8 cellular contexts compared by ENCODE assay signal in genomic region chr17:63439682-63440081, GRCh38. TPM values are rescaled to one million over a fixed set of nuclear protein-coding genes. Genes with fewer than 3 reads are reported as not detected.
DNase-seq lines count a peak whose midpoint lies in the region; TF ChIP-seq lines count a peak whose summit lies in the region.
"Had no signal": no experiment of that assay in that cellular context is flagged by ENCODE, and none has a peak within 500 bp of the region (broad histone marks: within the 10 kb centered on the region; RNA-seq: fewer than 3 reads in every experiment).

No MANE protein-coding gene starts in this region.

- no peak overlapping the region for H3K23ac ChIP-seq in trophoblast cell (ENCODE audit: low read length)

- no peak overlapping the region for H3K18ac ChIP-seq in trophoblast cell (ENCODE audit: low read length)

- WGBS in GM23248 (ENCODE audit: low coverage in 1 of 2, low lambda C conversion rate in 2 of 2, missing lambda C conversion rate in 2 of 2), 2 experiments: 59 to 63% methylated on average over 8 of the region's 8 CpGs
- no CpG with 5 or more reads among the region's 8 CpGs for WGBS in trophoblast cell (ENCODE audit: extremely low coverage, insufficient coverage, insufficient read length)

- H2AK5ac ChIP-seq in trophoblast cell (ENCODE audit: low read length): no peak overlapping the region

- H3K79me2 ChIP-seq in GM23248 (ENCODE audit: insufficient read depth) (no peaks in the 10 kb centered on the region), trophoblast cell (ENCODE audit: control insufficient read depth, insufficient read depth, low read length, poor library complexity) (no peaks in the 10 kb centered on the region)

- H4K91ac ChIP-seq in trophoblast cell (ENCODE audit: low read depth, low read length): no peak overlapping the region

- H3K27me3 ChIP-seq in GM23248 (replicated peaks; ENCODE audit: insufficient read depth) (no peaks in the 10 kb centered on the region), trophoblast cell (ENCODE audit: insufficient read depth, low read length) (no peaks in the 10 kb centered on the region)

- no peak overlapping the region for H2BK12ac ChIP-seq in trophoblast cell (ENCODE audit: low read length)

- H4K8ac ChIP-seq in trophoblast cell (ENCODE audit: low read depth, low read length): no peak overlapping the region

- 0 out of 2 replicates have a peak, but pooled peaks cover 6% of the 10 kb centered on the region for H3F3A ChIP-seq in GM23248 (ENCODE audit: insufficient read depth)

- no peak overlapping the region for H3K4me2 ChIP-seq in GM23248 (ENCODE audit: unreplicated experiment)
- no peak overlapping the region for H3K4me2 ChIP-seq in trophoblast cell (ENCODE audit: low read length)

- no peak overlapping the region for H4K12ac ChIP-seq in trophoblast cell (ENCODE audit: low read depth, low read length)

- no peak overlapping the region for H2BK5ac ChIP-seq in trophoblast cell (ENCODE audit: low read depth, low read length, poor library complexity)

- H3K36me3 ChIP-seq in GM23248 (ENCODE audit: low read depth) (no peaks in the 10 kb centered on the region), trophoblast cell (ENCODE audit: control insufficient read depth in 1 of 2, insufficient read depth in 2 of 2, low read length in 2 of 2) (peaks cover 5 to 8% of the 10 kb centered on the region in 2 experiments)

- peak overlapping the region; percentile 18; the same call in 1 of the 2 replicates for H3K9ac ChIP-seq in GM23248
- H3K9ac ChIP-seq in trophoblast cell (ENCODE audit: low read length): no peak overlapping the region

- H3K27ac ChIP-seq in GM23248 (peak overlapping the region; percentile 34), trophoblast cell (ENCODE audit: low read depth, low read length) (no peak overlapping the region)

- in situ Hi-C loops in GM23248 (cut with MboI): no loop called here

- H3K4me3 ChIP-seq in GM23248: 0 out of 2 replicates have a peak overlapping the region, but pooled peaks have one; percentile 28
- no peak overlapping the region for H3K4me3 ChIP-seq in fibroblast of mammary gland (ENCODE audit: control insufficient read depth, low read depth, low read length)
- no peak overlapping the region for H3K4me3 ChIP-seq in trophoblast cell (ENCODE audit: low read depth, low read length)

- no peak overlapping the region for H2BK120ac ChIP-seq in trophoblast cell (ENCODE audit: insufficient read depth, low read length, poor library complexity)

- no peaks in the 10 kb centered on the region for H3K9me3 ChIP-seq in GM23248 (ENCODE audit: low read depth)
- H3K9me3 ChIP-seq in trophoblast cell (ENCODE audit: insufficient read depth, low read depth, low read length): no peaks in the 10 kb centered on the region

- no peak overlapping the region for H3K4ac ChIP-seq in trophoblast cell (ENCODE audit: low read depth, low read length)

- H2AFZ ChIP-seq in GM23248 (peak overlapping the region; percentile 30), trophoblast cell (ENCODE audit: insufficient read depth, low read length, poor library complexity) (no peak overlapping the region)

- H3K4me1 ChIP-seq in GM23248 (ENCODE audit: insufficient read depth) (peaks cover 6% of the 10 kb centered on the region; the same call in 1 of the 2 replicates), trophoblast cell (ENCODE audit: control insufficient read depth in 1 of 2, insufficient read depth in 2 of 2, low read length in 2 of 2) (peaks cover 0 to 6% of the 10 kb centered on the region in 2 experiments)

- H3K14ac ChIP-seq in trophoblast cell (ENCODE audit: low read length): no peak overlapping the region

- no peak for TF ChIP-seq CTCF in fibroblast of mammary gland (conservative IDR thresholded peaks at IDR 0.05; ENCODE audit: control insufficient read depth, insufficient read depth, low read depth, low read length)

- DNase-seq in GM23248: peak; percentile 54
- DNase-seq in SW480 (ENCODE audit: low spot score): peak; percentile 48
- DNase-seq in fibroblast of mammary gland (ENCODE audit: low read depth): peak; percentile 79
- peak; percentile 39 for DNase-seq in smooth muscle cell of the brain vasculature (ENCODE audit: low read depth, low spot score)
- no peak for DNase-seq in inferior parietal cortex (ENCODE audit: extremely low spot score)
- DNase-seq in trophoblast cell: no peak
- DNase-seq in UCSD-AML1 (lab: John Stamatoyannopoulos, UW; ENCODE audit: unreplicated experiment): no peak
- DNase-seq: cortex of kidney had no signal

- no peaks in the 10 kb centered on the region for H4K20me1 ChIP-seq in GM23248 (ENCODE audit: insufficient read depth)

- H3K79me1 ChIP-seq in trophoblast cell (ENCODE audit: low read length): no peaks in the 10 kb centered on the region

- no peaks in the 10 kb centered on the region for H3K9me2 ChIP-seq in GM23248 (ENCODE audit: insufficient read depth)

RNA-seq across cellular contexts. Expression of gene CYB561, which starts 6.4 kb away (rescaled TPM):
- 10.7 and 15.9 TPM in 2 replicates for total RNA-seq in GM23248 (2014; rRNA removed; shearing (Covaris generic))
- 18.4 and 19.1 TPM in 2 replicates for polyA plus RNA-seq in GM23248 (2016; fragmentation: Nextera tagmentation; extraction: Ambion mirVana)
- polyA plus RNA-seq in trophoblast cell (2013): 15.7 and 18.0 TPM in 2 replicates

RNA-seq across cellular contexts. Expression of gene ACE, which starts 37.2 kb away (rescaled TPM):
- 3.2 and 3.4 TPM in 2 replicates for total RNA-seq in GM23248 (2014; rRNA removed; shearing (Covaris generic))
- 1.6 and 2.2 TPM in 2 replicates for polyA plus RNA-seq in GM23248 (2016; fragmentation: Nextera tagmentation; extraction: Ambion mirVana)
- polyA plus RNA-seq in trophoblast cell (2013): 0.25 and 0.39 TPM in 2 replicates

Comparison
In these comparisons a context has a peak if more than half of its experiments do, and no peak if none do; other contexts are left out.
1. DNase-seq: peak in GM23248 (single experiment), SW480 (single experiment), fibroblast of mammary gland (single experiment) and smooth muscle cell of the brain vasculature (single experiment); none in inferior parietal cortex (single experiment), trophoblast cell (0 of 2) and UCSD-AML1 (single experiment).